ENCODE assay signal across 23 cellular contexts in genomic region chr4:62661821-62662220, GRCh38.
"Had no signal": no experiment of that assay in that cellular context is flagged by ENCODE, and none has a peak within 500 bp of the region (broad histone marks: within the 10 kb centered on the region; RNA-seq: fewer than 3 reads in every experiment).

No MANE protein-coding gene starts in this region.

- H3K4me3 ChIP-seq: K562 had no signal

- H3K4me3 Mint-ChIP-seq: IgD-negative memory B cell had no signal

- DNase-seq: Kasumi-1; MM.1S; NCI-H1092 treated with DMSO at 0.1 percent for 48 hours; NCI-H1436; NCI-H1694 treated with DMSO at 0.1 percent for 48 hours; NCI-H1930; NCI-H2081; NCI-H2107; NCI-H226; NCI-H446; NCI-H510A; NCI-H524 treated with DMSO at 0.1 percent for 48 hours; NK-92 treated with Interleukin-12 subunit alpha and Interleukin-12 subunit beta, amount 100 ng/mL, for 24 hours; PC-3; SHP77; T-helper 1 cell had no signal

- H3K36me3 Mint-ChIP-seq: IgD-negative memory B cell had no signal

- H3K27me3 Mint-ChIP-seq: IgD-negative memory B cell had no signal

- H3K9ac ChIP-seq: KMS-11 had no signal

- H3K4me2 ChIP-seq: KMS-11 had no signal

- H3K27ac ChIP-seq: HL-60, KMS-11, RWPE1 had no signal

- H3K27ac Mint-ChIP-seq: IgD-negative memory B cell had no signal

- ATAC-seq: K562, Panc1, PC-3, SK-N-SH treated with all-trans-retinoic acid at 6 μM for 48 hours had no signal
